32 cellular contexts compared by ENCODE assay signal in the genomic region with DNA sequence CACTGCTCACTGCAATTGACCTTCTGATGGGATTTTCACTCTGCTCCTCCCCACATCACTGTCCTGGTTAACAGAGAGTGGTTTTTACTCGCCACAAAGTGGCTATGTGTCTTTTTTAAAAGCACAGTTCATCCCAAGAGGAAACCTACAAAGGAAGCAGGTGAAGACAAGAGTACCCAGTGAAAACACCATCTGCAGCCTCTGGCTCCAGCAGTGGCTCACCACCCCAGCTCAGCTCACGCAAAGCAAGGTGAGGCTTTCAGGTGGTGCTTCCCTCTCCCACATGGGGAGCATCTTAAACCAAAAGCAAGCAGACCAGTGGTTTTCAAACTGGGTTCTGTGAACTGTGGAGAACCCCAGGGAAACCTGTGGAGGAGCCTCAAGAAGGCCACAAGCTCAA.
"Had no signal": no experiment of that assay in that cellular context is flagged by ENCODE, and none has a peak within 500 bp of the region (broad histone marks: within the 10 kb centered on the region; RNA-seq: fewer than 3 reads in every experiment).

No MANE protein-coding gene starts in this region.

- ATAC-seq: activated naive CD4-positive, alpha-beta T cell treated with anti-CD3 and anti-CD28 coated beads, Interleukin-2, amount 50 U/mL, for 72 hours; activated T-cell treated with anti-CD3 and anti-CD28 coated beads, Interleukin-2, amount 50 U/mL, for 72 hours; body of pancreas; heart right ventricle; left lobe of liver; lower lobe of right lung; mucosa of descending colon; pancreas; stimulated activated memory B cell treated with anti-CD40 and anti-IgM and Interleukin-4, amounts not matched to agents 10 μg/mL and 1 μg/mL and 100 μg/mL, for 72 hours; stimulated activated naive CD8-positive, alpha-beta T cell treated with anti-CD3 and anti-CD28 coated beads, Interleukin-15, amount 100 ng/mL, for 72 hours had no signal

- H3K27ac Mint-ChIP-seq: activated naive CD4-positive, alpha-beta T cell treated with anti-CD3 and anti-CD28 coated beads, Interleukin-2, amount 50 U/mL, for 72 hours; activated T-cell treated with anti-CD3 and anti-CD28 coated beads, Interleukin-2, amount 50 U/mL, for 72 hours; nephron; stimulated activated memory B cell treated with anti-CD40 and anti-IgM and Interleukin-4, amounts not matched to agents 10 μg/mL and 1 μg/mL and 100 μg/mL, for 72 hours had no signal

- H3K27me3 ChIP-seq: body of pancreas, cardiac muscle cell, colonic mucosa, esophagus squamous epithelium, heart right ventricle, pancreas, right atrium auricular region, tibial artery had no signal

- H3K9me3 Mint-ChIP-seq: activated naive CD4-positive, alpha-beta T cell treated with anti-CD3 and anti-CD28 coated beads, Interleukin-2, amount 50 U/mL, for 72 hours; activated T-cell treated with anti-CD3 and anti-CD28 coated beads, Interleukin-2, amount 50 U/mL, for 72 hours; nephron; stimulated activated memory B cell treated with anti-CD40 and anti-IgM and Interleukin-4, amounts not matched to agents 10 μg/mL and 1 μg/mL and 100 μg/mL, for 72 hours; stimulated activated naive CD8-positive, alpha-beta T cell treated with anti-CD3 and anti-CD28 coated beads, Interleukin-15, amount 100 ng/mL, for 72 hours had no signal

- DNase-seq: activated CD4-positive, alpha-beta T cell treated with anti-CD3 and anti-CD28 coated beads for 4 hours; activated CD4-positive, alpha-beta T cell treated with anti-CD3 and anti-CD28 coated beads, Interleukin-2, amount 50 U/mL, for 4 hours; activated naive CD4-positive, alpha-beta T cell; activated T-cell treated with anti-CD3 and anti-CD28 coated beads for 4 hours; activated T-cell treated with anti-CD3 and anti-CD28 coated beads, Interleukin-2, amount 50 U/mL, for 72 hours; aorta; body of pancreas; cerebellar nuclear complex; colonic mucosa; effector CD8-positive, alpha-beta T cell; esophagus squamous epithelium; foreskin melanocyte; heart right ventricle; kidney glomerular epithelial cell; lower lobe of right lung; mucosa of descending colon; pancreas; stimulated activated CD4-positive, alpha-beta T cell treated with anti-CD3 and anti-CD28 coated beads, Interleukin-1b, Interleukin-23, amount 100 ng/mL, for 48 hours; stimulated activated CD4-positive, alpha-beta T cell treated with anti-CD3 and anti-CD28 coated beads, Interleukin-4, amount 100 ng/mL, for 4 hours; stimulated activated CD8-positive, alpha-beta memory T cell treated with anti-CD3 and anti-CD28 coated beads, Interleukin-4, amount 100 ng/mL, for 48 hours; stimulated activated naive CD8-positive, alpha-beta T cell treated with anti-CD3 and anti-CD28 coated beads, Interleukin-15, amount 100 ng/mL, for 72 hours; T-helper 9 cell; tibial artery had no signal

- H3K9me3 ChIP-seq: body of pancreas, colonic mucosa, esophagus squamous epithelium, heart right ventricle, lower lobe of right lung, mucosa of descending colon, pancreas, right atrium auricular region, tibial artery had no signal

- H3K36me3 ChIP-seq: cardiac muscle cell, colonic mucosa, esophagus squamous epithelium, heart right ventricle, lower lobe of right lung, pancreas, right atrium auricular region, tibial artery had no signal

- H3K36me3 Mint-ChIP-seq: activated naive CD4-positive, alpha-beta T cell treated with anti-CD3 and anti-CD28 coated beads, Interleukin-2, amount 50 U/mL, for 72 hours; stimulated activated memory B cell treated with anti-CD40 and anti-IgM and Interleukin-4, amounts not matched to agents 10 μg/mL and 1 μg/mL and 100 μg/mL, for 72 hours had no signal

- H3K27ac ChIP-seq: body of pancreas, cardiac muscle cell, colonic mucosa, epithelial cell of prostate, esophagus squamous epithelium, heart right ventricle, lower lobe of right lung, pancreas, right atrium auricular region, tibial artery, VCaP had no signal

- H3K4me3 ChIP-seq: body of pancreas, cardiac muscle cell, colonic mucosa, esophagus squamous epithelium, heart right ventricle, lower lobe of right lung, mucosa of descending colon, pancreas, right atrium auricular region, smooth muscle cell, tibial artery had no signal

- H3K4me1 Mint-ChIP-seq: stimulated activated memory B cell treated with anti-CD40 and anti-IgM and Interleukin-4, amounts not matched to agents 10 μg/mL and 1 μg/mL and 100 μg/mL, for 72 hours; stimulated activated naive CD8-positive, alpha-beta T cell treated with anti-CD3 and anti-CD28 coated beads, Interleukin-15, amount 100 ng/mL, for 72 hours had no signal

- H3K4me1 ChIP-seq: colonic mucosa had no signal

- H3K4me3 Mint-ChIP-seq: activated T-cell treated with anti-CD3 and anti-CD28 coated beads, Interleukin-2, amount 50 U/mL, for 72 hours; nephron; stimulated activated memory B cell treated with anti-CD40 and anti-IgM and Interleukin-4, amounts not matched to agents 10 μg/mL and 1 μg/mL and 100 μg/mL, for 72 hours; stimulated activated naive CD8-positive, alpha-beta T cell treated with anti-CD3 and anti-CD28 coated beads, Interleukin-15, amount 100 ng/mL, for 72 hours had no signal
